Comparison of ENCODE assay signal across 18 cellular contexts in genomic region chr7:16267953-16268820, GRCh38.
"Had no signal": no experiment of that assay in that cellular context is flagged by ENCODE, and none has a peak within 500 bp of the region (broad histone marks: within the 10 kb centered on the region; RNA-seq: fewer than 3 reads in every experiment).

No MANE protein-coding gene starts in this region.

- H3K36me3 ChIP-seq: heart left ventricle, lower lobe of right lung, neutrophil, stomach, thoracic aorta, transverse colon had no signal

- H3K27ac Mint-ChIP-seq: dendritic cell treated with granulocyte-macrophage colony-stimulating factor and Interleukin-4, amounts not matched to agents 40 ng/mL and 50 ng/mL, for 4 days; effector memory CD8-positive, alpha-beta T cell; memory B cell; naive B cell had no signal

- H3K27me3 ChIP-seq: heart left ventricle, neutrophil, stomach, transverse colon had no signal

- H3K4me1 Mint-ChIP-seq: naive B cell had no signal

- FAIRE-seq: small intestine had no signal

- H3K4me1 ChIP-seq: heart left ventricle, lower lobe of right lung, stomach, transverse colon had no signal

- H3K4me3 Mint-ChIP-seq: dendritic cell treated with granulocyte-macrophage colony-stimulating factor and Interleukin-4, amounts not matched to agents 40 ng/mL and 50 ng/mL, for 4 days; effector memory CD8-positive, alpha-beta T cell; memory B cell; naive B cell had no signal

- H3K9me3 ChIP-seq: heart left ventricle, lower lobe of right lung, neutrophil, stomach, thoracic aorta, transverse colon had no signal

- H3K27ac ChIP-seq: heart left ventricle, lower lobe of right lung, neutrophil, stomach, thoracic aorta, transverse colon had no signal

- H3K27me3 Mint-ChIP-seq: dendritic cell treated with granulocyte-macrophage colony-stimulating factor and Interleukin-4, amounts not matched to agents 40 ng/mL and 50 ng/mL, for 4 days; effector memory CD8-positive, alpha-beta T cell; memory B cell; naive B cell had no signal

- H3K4me3 ChIP-seq: heart left ventricle, lower lobe of right lung, stomach, thoracic aorta, transverse colon had no signal

- H3K36me3 Mint-ChIP-seq: memory B cell, naive B cell had no signal

- ATAC-seq: effector memory CD8-positive, alpha-beta T cell; left lobe of liver had no signal

- DNase-seq: effector memory CD8-positive, alpha-beta T cell; foreskin melanocyte; heart left ventricle; hippocampal formation; lower lobe of right lung; naive B cell; posterior cingulate gyrus; small intestine; stimulated activated CD4-positive, alpha-beta T cell treated with anti-CD3 and anti-CD28 coated beads, Interleukin-12 subunit alpha, Interleukin-12 subunit beta, amount 100 ng/mL, for 4 hours; stimulated activated naive CD4-positive, alpha-beta T cell; stomach; substantia nigra; transverse colon had no signal

- H3K9me3 Mint-ChIP-seq: dendritic cell treated with granulocyte-macrophage colony-stimulating factor and Interleukin-4, amounts not matched to agents 40 ng/mL and 50 ng/mL, for 4 days; effector memory CD8-positive, alpha-beta T cell; memory B cell had no signal
